ENCODE assay signal across 27 cellular contexts in genomic region chr7:139667377-139667776, GRCh38.
DNase-seq lines count a peak whose midpoint lies in the region; ATAC-seq, FAIRE-seq and TF ChIP-seq lines count a peak whose summit lies in the region.
"Had no signal": no experiment of that assay in that cellular context is flagged by ENCODE, and none has a peak within 500 bp of the region (broad histone marks: within the 10 kb centered on the region; RNA-seq: fewer than 3 reads in every experiment).

No MANE protein-coding gene starts in this region.

- no peak overlapping the region for H3K4me3 ChIP-seq in adipocyte (ENCODE audit: low read length)
- H3K4me3 ChIP-seq in psoas muscle: no peak overlapping the region
- no peak overlapping the region for H3K4me3 ChIP-seq in upper lobe of right lung
- H3K4me3 ChIP-seq: BLaER1, GM23338, HAP-1, SK-N-MC had no signal

- H3K4me3 Mint-ChIP-seq in WTC11: no peak overlapping the region
- H3K4me3 Mint-ChIP-seq: CD4-positive, CD25-positive, alpha-beta regulatory T cell; GM23338 had no signal

- no peaks in the 10 kb centered on the region for H3K9me3 Mint-ChIP-seq in WTC11

- H3K36me3 Mint-ChIP-seq in WTC11: no peaks in the 10 kb centered on the region

- CTCF ChIA-PET in WTC11 (lab: Charles Lee): interaction anchor here (1.4 kb wide), 1 partner anchor 162 kb away, joined by 3 read pairs; no protein-coding TSS in a partner anchor

- no peaks in the 10 kb centered on the region for H3K27me3 Mint-ChIP-seq in WTC11 (ENCODE audit: low read depth)

- H3K27ac Mint-ChIP-seq in WTC11: no peak overlapping the region
- H3K27ac Mint-ChIP-seq: CD4-positive, CD25-positive, alpha-beta regulatory T cell; GM23338 had no signal

- intact Hi-C loops in psoas muscle (cut with DNase I): no loop called here
- intact Hi-C loops in upper lobe of right lung (cut with DNase I): no loop called here

- POLR2A ChIA-PET in WTC11 (lab: Charles Lee): no interaction called here

- no peaks in the 10 kb centered on the region for H3K9me3 ChIP-seq in adipocyte (ENCODE audit: control insufficient read depth, low read length)
- H3K9me3 ChIP-seq in psoas muscle: no peaks in the 10 kb centered on the region
- H3K9me3 ChIP-seq in upper lobe of right lung: no peaks in the 10 kb centered on the region
- H3K9me3 ChIP-seq: BLaER1, HAP-1 had no signal

- WGBS in psoas muscle, 3 donors: 76 to 86% (median 84%) methylated on average over 1 of the region's 1 CpG

- no peak overlapping the region for H3K9ac ChIP-seq in adipocyte (ENCODE audit: low read length)
- H3K9ac ChIP-seq: BLaER1 had no signal

- no peak overlapping the region for H3K27ac ChIP-seq in psoas muscle
- no peak overlapping the region for H3K27ac ChIP-seq in upper lobe of right lung
- H3K27ac ChIP-seq: BLaER1, HL-60, SK-N-MC had no signal

- ATAC-seq in psoas muscle (peak in 3 of 4 donors; percentile 39 to 53 (median 42)), upper lobe of right lung (no peak), WTC11 (no peak)
- ATAC-seq: GM23338, Panc1 had no signal

- peak; percentile 55 for FAIRE-seq in A204.1 (lab: Jason Lieb, UNC)
- no peak for FAIRE-seq in D721Med (lab: Jason Lieb, UNC)
- FAIRE-seq: GM18507 had no signal

- no peaks in the 10 kb centered on the region for H3K27me3 ChIP-seq in adipocyte (replicated peaks; ENCODE audit: control insufficient read depth, insufficient read depth, low read length)
- H3K27me3 ChIP-seq in psoas muscle (ENCODE audit: insufficient read depth in 3 of 3, low read length in 2 of 3): no peaks in the 10 kb centered on the region
- no peaks in the 10 kb centered on the region for H3K27me3 ChIP-seq in upper lobe of right lung
- H3K27me3 ChIP-seq: BLaER1 had no signal

- peak; percentile 34 for DNase-seq in M059J (ENCODE audit: low read depth)
- peak; percentile 15 for DNase-seq in adipocyte (ENCODE audit: low read depth)
- DNase-seq in psoas muscle: no peak
- DNase-seq in upper lobe of right lung: no peak
- no peak for DNase-seq in WTC11 (ENCODE audit: low spot score)
- DNase-seq in D721Med (ENCODE audit: insufficient read length, low spot score): no peak
- no peak for DNase-seq in NCI-H187 treated with DMSO at 0.1 percent for 48 hours (lab: John Stamatoyannopoulos, UW)
- DNase-seq: 8988T; CD4-positive, CD25-positive, alpha-beta regulatory T cell; DMS53; Karpas-422; NCI-H1105; NCI-H1436 treated with DMSO at 0.1 percent for 48 hours; NCI-H1930; NCI-H2107; NCI-H446; NCI-H524 treated with DMSO at 0.1 percent for 48 hours; NCI-H774; SIG-M5 had no signal

- no peak for TF ChIP-seq CTCF in psoas muscle (IDR thresholded peaks at IDR 0.05)
- no peak for TF ChIP-seq CTCF in upper lobe of right lung (IDR thresholded peaks at IDR 0.05)
- no peak for TF ChIP-seq CTCF in WTC11 (IDR thresholded peaks at IDR 0.05)
- no peak for TF ChIP-seq CTCF in D721Med (IDR thresholded peaks at IDR 0.05; ENCODE audit: insufficient read depth, missing control alignments)

- H3K36me3 ChIP-seq in adipocyte (ENCODE audit: control insufficient read depth, insufficient read depth, low read length, severe bottlenecking) (no peaks in the 10 kb centered on the region), psoas muscle (ENCODE audit: insufficient read depth in 1 of 2, low read depth in 1 of 2) (no peaks in the 10 kb centered on the region), upper lobe of right lung (no peaks in the 10 kb centered on the region)
- H3K36me3 ChIP-seq: HAP-1 had no signal

- peaks cover 16% of the 10 kb centered on the region for H3K4me1 ChIP-seq in adipocyte (ENCODE audit: control insufficient read depth, insufficient read depth, low read length)
- H3K4me1 ChIP-seq in psoas muscle: peaks cover 14% of the 10 kb centered on the region
- peaks cover 13% of the 10 kb centered on the region for H3K4me1 ChIP-seq in upper lobe of right lung
- H3K4me1 ChIP-seq: HAP-1 had no signal

- H3K4me1 Mint-ChIP-seq in WTC11: no peaks in the 10 kb centered on the region

TF ChIP-seq in WTC11, 78 proteins besides CTCF, POLR2A, EP300 and RAD21 (continues in another document):
- no peak for TF ChIP-seq ATF3 (CRISPR knock-in tag; conservative IDR thresholded peaks at IDR 0.05)
- no peak for TF ChIP-seq ZNF121 (CRISPR knock-in tag; IDR thresholded peaks at IDR 0.05)
- no peak for TF ChIP-seq IRF2 (CRISPR knock-in tag; IDR thresholded peaks at IDR 0.05; ENCODE audit: borderline replicate concordance, low read depth)
- TF ChIP-seq CREB1 (CRISPR knock-in tag; IDR thresholded peaks at IDR 0.05): no peak
- no peak for TF ChIP-seq ZMAT4 (CRISPR knock-in tag; IDR thresholded peaks at IDR 0.05)
- no peak for TF ChIP-seq USF1 (CRISPR knock-in tag; IDR thresholded peaks at IDR 0.05)
- no peak for TF ChIP-seq TEAD1 (CRISPR knock-in tag; IDR thresholded peaks at IDR 0.05)
- TF ChIP-seq SMAD3 (CRISPR knock-in tag; IDR thresholded peaks at IDR 0.05; ENCODE audit: borderline replicate concordance): no peak
- TF ChIP-seq ZNF219 (CRISPR knock-in tag; IDR thresholded peaks at IDR 0.05; ENCODE audit: borderline replicate concordance): no peak
- TF ChIP-seq ZNF138 (CRISPR knock-in tag; conservative IDR thresholded peaks at IDR 0.05): no peak
- TF ChIP-seq AFF4 (CRISPR knock-in tag; IDR thresholded peaks at IDR 0.05; ENCODE audit: borderline replicate concordance): no peak
- TF ChIP-seq NR2C2 (CRISPR knock-in tag; IDR thresholded peaks at IDR 0.05): no peak

Comparison
In these comparisons a context has a peak if more than half of its experiments do, and no peak if none do; other contexts are left out.
1. DNase-seq: peak in M059J (single experiment) and adipocyte (single experiment); none in psoas muscle (0 of 2), upper lobe of right lung (single experiment), WTC11 (single experiment), D721Med (single experiment) and NCI-H187 treated with DMSO at 0.1 percent for 48 hours (single experiment).
2. ATAC-seq: peak in psoas muscle (3 of 4); none in upper lobe of right lung (single experiment) and WTC11 (single experiment).